Comparison of ENCODE assay signal across 8 cellular contexts in genomic region chr7:50749908-50750307, GRCh38.
"Had no signal": no experiment of that assay in that cellular context is flagged by ENCODE, and none has a peak within 500 bp of the region (broad histone marks: within the 10 kb centered on the region; RNA-seq: fewer than 3 reads in every experiment).

No MANE protein-coding gene starts in this region.

- H3K27ac ChIP-seq: GM23248, HL-60, KMS-11 had no signal

- H2AFZ ChIP-seq: GM23248 had no signal

- H3K4me2 ChIP-seq: KMS-11 had no signal

- H3K4me1 ChIP-seq: HAP-1 had no signal

- H3K27ac Mint-ChIP-seq: IgD-negative memory B cell had no signal

- H3K9ac ChIP-seq: GM23248, KMS-11 had no signal

- H3K36me3 Mint-ChIP-seq: IgD-negative memory B cell had no signal

- H3K4me1 Mint-ChIP-seq: IgD-negative memory B cell had no signal

- DNase-seq: GM23248, KBM-7 had no signal

- H3K4me3 ChIP-seq: GM23248, HAP-1 had no signal

- ATAC-seq: HCT116, HepG2 had no signal

- H3K4me3 Mint-ChIP-seq: IgD-negative memory B cell had no signal

- H3K9me3 ChIP-seq: HAP-1 had no signal
